ENCODE assay signal across 22 cellular contexts in the genomic region with DNA sequence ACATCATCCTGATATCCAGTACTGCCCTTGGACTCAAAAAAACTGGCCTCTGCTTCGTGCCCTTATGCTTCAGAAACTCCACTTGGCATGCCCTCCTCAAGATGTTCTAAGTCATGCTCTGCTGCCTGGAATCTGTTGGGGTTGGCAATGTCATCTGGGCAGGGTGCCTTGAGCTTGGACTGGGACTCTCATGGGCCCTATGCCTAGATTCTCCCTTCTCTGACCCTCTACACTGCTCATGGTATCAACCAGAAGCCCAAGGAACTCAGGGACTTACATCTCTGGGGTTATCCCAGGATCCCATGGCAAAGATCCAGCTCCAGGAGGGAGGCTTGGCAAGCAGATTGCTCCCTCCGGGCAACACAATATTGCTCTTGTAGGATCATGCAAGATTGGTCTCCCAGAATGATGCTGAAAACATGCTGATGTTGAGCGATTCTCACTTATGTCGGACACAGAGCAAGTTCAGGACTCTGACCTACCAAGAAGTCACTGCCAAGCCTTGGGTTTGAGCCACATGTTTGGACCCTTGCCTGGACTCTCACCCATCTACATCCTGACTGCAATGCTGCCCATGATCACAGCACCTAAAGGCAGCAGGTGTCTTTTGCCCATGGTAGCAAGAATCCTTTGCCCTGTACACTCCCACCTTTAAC.
DNase-seq lines count a peak whose midpoint lies in the region; ATAC-seq lines count a peak whose summit lies in the region.
"Had no signal": no experiment of that assay in that cellular context is flagged by ENCODE, and none has a peak within 500 bp of the region (broad histone marks: within the 10 kb centered on the region; RNA-seq: fewer than 3 reads in every experiment).

No MANE protein-coding gene starts in this region.

- H3K27me3 Mint-ChIP-seq in activated T-cell treated with anti-CD3 and anti-CD28 coated beads, Interleukin-2, amount 50 U/mL, for 72 hours (ENCODE audit: low read depth), result peaks cover 14% of the 10 kb centered on the region
- H3K27me3 Mint-ChIP-seq: dendritic cell treated with granulocyte-macrophage colony-stimulating factor and Interleukin-4, amounts not matched to agents 40 ng/mL and 50 ng/mL, for 4 days; type B pancreatic cell had no signal

- in situ Hi-C loops in G401 (cut with HindIII; ENCODE audit: low sequenced_read_pairs), result no loop called here

- no peaks in the 10 kb centered on the region for H3K9me3 Mint-ChIP-seq in activated T-cell treated with anti-CD3 and anti-CD28 coated beads, Interleukin-2, amount 50 U/mL, for 72 hours
- H3K9me3 Mint-ChIP-seq: activated T-cell treated with anti-CD3 and anti-CD28 coated beads, Interleukin-2, amount 50 U/mL, for 4 hours; dendritic cell treated with granulocyte-macrophage colony-stimulating factor and Interleukin-4, amounts not matched to agents 40 ng/mL and 50 ng/mL, for 4 days; type B pancreatic cell had no signal

- H3K4me1 Mint-ChIP-seq in activated T-cell treated with anti-CD3 and anti-CD28 coated beads, Interleukin-2, amount 50 U/mL, for 72 hours (ENCODE audit: low read depth), result no peaks in the 10 kb centered on the region

- H3K36me3 Mint-ChIP-seq in activated T-cell treated with anti-CD3 and anti-CD28 coated beads, Interleukin-2, amount 50 U/mL, for 72 hours (ENCODE audit: insufficient read depth in 2 of 2), result no peaks in the 10 kb centered on the region
- H3K36me3 Mint-ChIP-seq: type B pancreatic cell had no signal

- peak; percentile 67 for DNase-seq in G401 (ENCODE audit: low spot score)
- peak; percentile 41 for DNase-seq in NCI-H2171 treated with DMSO at 0.1 percent for 48 hours (lab: John Stamatoyannopoulos, UW)
- peak; percentile 55 for DNase-seq in cerebellar cortex (ENCODE audit: low spot score)
- peak; percentile 29 for DNase-seq in renal cortical epithelial cell (ENCODE audit: low read depth)
- no peak for DNase-seq in NCI-H2196 (lab: John Stamatoyannopoulos, UW; ENCODE audit: unreplicated experiment)
- DNase-seq in activated T-cell treated with anti-CD3 and anti-CD28 coated beads, Interleukin-2, amount 50 U/mL, for 72 hours, result no peak
- DNase-seq: activated CD4-positive, alpha-beta T cell treated with anti-CD3 and anti-CD28 coated beads, Interleukin-2, amount 50 U/mL, for 1 hour; activated naive CD4-positive, alpha-beta T cell treated with Interleukin-2 at 50 U/mL for 16 hours; activated T-cell treated with anti-CD3 and anti-CD28 coated beads, Interleukin-2, amount 50 U/mL, for 4 hours; DMS79; esophagus squamous epithelium; GF-D8; hippocampal formation; left colon; NCI-H524 treated with DMSO at 0.1 percent for 48 hours; psoas muscle; stomach had no signal

- ATAC-seq in GM21526 (IDR thresholded peaks at IDR 0.05; ENCODE audit: low FRiP score, unreplicated experiment), result no peak
- ATAC-seq in activated T-cell treated with anti-CD3 and anti-CD28 coated beads, Interleukin-2, amount 50 U/mL, for 72 hours (replicated peaks in 1 of 2), result no peak
- ATAC-seq: activated T-cell treated with anti-CD3 and anti-CD28 coated beads, Interleukin-2, amount 50 U/mL, for 4 hours; gastroesophageal sphincter; left colon; Panc1; psoas muscle had no signal

- H3K4me3 Mint-ChIP-seq in activated T-cell treated with anti-CD3 and anti-CD28 coated beads, Interleukin-2, amount 50 U/mL, for 72 hours, result no peak overlapping the region
- H3K4me3 Mint-ChIP-seq: activated T-cell treated with anti-CD3 and anti-CD28 coated beads, Interleukin-2, amount 50 U/mL, for 4 hours; dendritic cell treated with granulocyte-macrophage colony-stimulating factor and Interleukin-4, amounts not matched to agents 40 ng/mL and 50 ng/mL, for 4 days; type B pancreatic cell had no signal

- no peak overlapping the region for H3K27ac Mint-ChIP-seq in activated T-cell treated with anti-CD3 and anti-CD28 coated beads, Interleukin-2, amount 50 U/mL, for 72 hours
- H3K27ac Mint-ChIP-seq: dendritic cell treated with granulocyte-macrophage colony-stimulating factor and Interleukin-4, amounts not matched to agents 40 ng/mL and 50 ng/mL, for 4 days; type B pancreatic cell had no signal

Comparison
In these comparisons a context has a peak if more than half of its experiments do, and no peak if none do; other contexts are left out.
1. DNase-seq: peak in G401 (single experiment), NCI-H2171 treated with DMSO at 0.1 percent for 48 hours (single experiment), cerebellar cortex (single experiment) and renal cortical epithelial cell (single experiment); none in NCI-H2196 (single experiment) and activated T-cell treated with anti-CD3 and anti-CD28 coated beads, Interleukin-2, amount 50 U/mL, for 72 hours (0 of 2).